1 cellular context compared by ENCODE assay signal in genomic region chr2:101578671-101579070, GRCh38.
TF ChIP-seq lines count a peak whose summit lies in the region.

No MANE protein-coding gene starts in this region.

TF ChIP-seq in K562, 482 proteins besides CTCF, POLR2A, EP300 and RAD21 (continued from another document):
- peak; percentile 63; the same call in 1 of the 2 replicates for TF ChIP-seq ZNF512 (tag; IDR thresholded peaks at IDR 0.05)
